8 cellular contexts compared by ENCODE assay signal in the genomic region with DNA sequence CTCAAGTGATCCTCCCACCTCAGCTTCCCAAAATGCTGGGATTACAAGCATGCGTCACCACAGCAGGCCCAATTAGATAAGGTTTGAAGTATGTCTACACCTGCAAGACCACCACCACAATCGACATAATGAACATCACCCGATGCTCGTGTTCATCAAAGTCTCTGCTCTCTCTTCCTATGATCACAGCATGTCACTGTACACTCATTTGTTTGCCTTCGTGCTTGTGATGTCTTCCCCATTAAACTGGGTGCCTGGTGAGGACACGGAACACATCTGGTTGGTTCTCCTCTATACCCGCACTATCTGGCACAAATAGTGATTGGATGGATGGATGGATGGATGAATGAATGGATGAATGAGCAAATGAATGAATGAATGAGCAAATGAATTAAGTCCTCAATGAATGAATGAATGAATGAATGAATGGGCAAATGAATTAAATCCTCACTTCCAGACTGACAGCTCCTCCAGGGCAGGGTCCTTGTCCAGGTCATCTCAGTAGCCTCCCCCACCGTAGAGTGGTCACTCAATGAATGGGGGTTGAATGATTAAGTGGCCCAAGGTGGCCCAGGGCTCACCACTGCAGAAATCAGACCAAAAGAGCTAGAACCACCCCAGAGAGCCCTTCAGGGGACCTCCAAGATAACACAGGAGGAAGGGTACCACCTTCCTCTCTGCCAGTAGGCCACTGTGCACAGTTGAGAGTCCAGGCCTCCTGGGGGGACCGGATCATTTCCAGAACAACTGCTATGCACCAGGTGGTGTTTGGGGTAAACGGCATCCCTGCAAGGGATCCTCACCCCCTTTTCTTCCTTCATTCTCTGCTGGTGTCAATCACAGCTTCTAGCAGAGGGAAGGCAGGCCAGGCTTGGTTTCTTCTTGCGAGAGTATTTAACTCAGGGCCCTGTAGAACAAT. TPM values are rescaled to one million over a fixed set of nuclear protein-coding genes. Genes with fewer than 3 reads are reported as not detected.
DNase-seq lines count a peak whose midpoint lies in the region; ATAC-seq, FAIRE-seq and TF ChIP-seq lines count a peak whose summit lies in the region.

No MANE protein-coding gene starts in this region.

- H3K4me1 Mint-ChIP-seq in neural crest cell: peaks cover 63% of the 10 kb centered on the region

- peaks cover 50% of the 10 kb centered on the region for H3K36me3 ChIP-seq in SK-N-MC (ENCODE audit: insufficient read depth, low read length)

- H3K27me3 Mint-ChIP-seq in neural crest cell (ENCODE audit: low read depth): peaks cover 86% of the 10 kb centered on the region

- H3K9me3 Mint-ChIP-seq in neural crest cell: peaks cover 8% of the 10 kb centered on the region

- H3K27ac ChIP-seq in SK-N-MC: peak overlapping the region; percentile 49

- H3K27ac Mint-ChIP-seq in neural crest cell (ENCODE audit: unreplicated experiment): peak overlapping the region; percentile 78

- peak; percentile 54 for FAIRE-seq in GM18507 (lab: Jason Lieb, UNC)

- H3K4me3 Mint-ChIP-seq in neural crest cell: peak overlapping the region; percentile 93

- peaks cover 60% of the 10 kb centered on the region for H3K36me3 Mint-ChIP-seq in neural crest cell (ENCODE audit: low read depth)

- DNase-seq in A172 (ENCODE audit: low spot score) (peak; percentile 79), GM18507 (ENCODE audit: extremely low spot score, insufficient read length, low read depth) (no peak), SK-N-MC (ENCODE audit: low read depth, low spot score) (no peak), dermis blood vessel endothelial cell (peak; percentile 39), neural crest cell (ENCODE audit: low read depth, low spot score) (no peak)

- no peak overlapping the region for H3K9ac ChIP-seq in SK-N-MC (ENCODE audit: insufficient read length)

- no peak overlapping the region for H3K4me3 ChIP-seq in SK-N-MC

- ATAC-seq in HG02885 (IDR thresholded peaks at IDR 0.05; ENCODE audit: poor library complexity, unreplicated experiment) (no peak), GM19452 (IDR thresholded peaks at IDR 0.05; ENCODE audit: unreplicated experiment) (no peak), GM21390 (IDR thresholded peaks at IDR 0.05; ENCODE audit: unreplicated experiment) (no peak)

- H3K9me3 ChIP-seq in SK-N-MC (ENCODE audit: low read depth, low read length): no peaks in the 10 kb centered on the region

- no peak for TF ChIP-seq CTCF in neural crest cell (conservative IDR thresholded peaks at IDR 0.05)

RNA-seq across cellular contexts. Expression of gene ACTB, which starts 4.9 kb away (rescaled TPM):
- 4,174 and 4,857 TPM in 2 replicates for total RNA-seq in A172 (2014; rRNA removed; shearing (Covaris generic))
- total RNA-seq in dermis blood vessel endothelial cell: 2,280 and 5,174 TPM in 2 replicates
- total RNA-seq in neural crest cell: 4,381 and 4,551 TPM in 2 replicates

RNA-seq across cellular contexts. Expression of gene FBXL18, which starts 11.9 kb away (rescaled TPM):
- 7.9 and 8.0 TPM in 2 replicates for total RNA-seq in A172 (2014; rRNA removed; shearing (Covaris generic))
- total RNA-seq in dermis blood vessel endothelial cell (4.9 and 9.9 TPM in 2 replicates), neural crest cell (18.7 and 19.3 TPM in 2 replicates)

Comparison
In these comparisons a context has a peak if more than half of its experiments do, and no peak if none do; other contexts are left out.
1. DNase-seq: peak in A172 (single experiment) and dermis blood vessel endothelial cell (single experiment); none in GM18507 (single experiment), SK-N-MC (single experiment) and neural crest cell (single experiment).